In genomic region chr1:168970945-168971799, GRCh38 we compare ENCODE assay signal across 27 cellular contexts.
DNase-seq lines count a peak whose midpoint lies in the region; ATAC-seq, FAIRE-seq and TF ChIP-seq lines count a peak whose summit lies in the region.
"Had no signal": no experiment of that assay in that cellular context is flagged by ENCODE, and none has a peak within 500 bp of the region (broad histone marks: within the 10 kb centered on the region; RNA-seq: fewer than 3 reads in every experiment).

No MANE protein-coding gene starts in this region.

- H3K4me3 Mint-ChIP-seq in WTC11: no peak overlapping the region
- H3K4me3 Mint-ChIP-seq: activated naive CD8-positive, alpha-beta T cell treated with anti-CD3 and anti-CD28 coated beads for 36 hours; type B pancreatic cell had no signal

- POLR2A ChIA-PET in WTC11 (lab: Charles Lee): no interaction called here

- H3K27ac ChIP-seq in kidney (ENCODE audit: low read depth in 2 of 2, low read length in 2 of 2): peak overlapping the region; percentile 13 to 38
- H3K27ac ChIP-seq: ascending aorta; BLaER1 treated with 17β-estradiol and CSF1 and Interleukin-3, amounts not matched to agents 10 nM and 100 nM; gastroesophageal sphincter; neutrophil had no signal

- peaks cover 6 to 17% of the 10 kb centered on the region in 2 donors for H3K4me1 ChIP-seq in kidney (ENCODE audit: control insufficient read depth in 1 of 2, insufficient read depth in 1 of 2, low read depth in 1 of 2, low read length in 2 of 2)
- H3K4me1 ChIP-seq: ascending aorta; BLaER1 treated with 17β-estradiol and CSF1 and Interleukin-3, amounts not matched to agents 10 nM and 100 nM had no signal

- intact Hi-C loops in kidney (cut with DNase I): no loop called here

- ATAC-seq in WTC11 (peak; percentile 48), left lobe of liver (no peak), GM18873 (IDR thresholded peaks at IDR 0.05; ENCODE audit: low FRiP score, unreplicated experiment) (no peak)
- ATAC-seq: gastroesophageal sphincter had no signal

- no peaks in the 10 kb centered on the region for H3K9me3 Mint-ChIP-seq in WTC11
- H3K9me3 Mint-ChIP-seq: activated naive CD8-positive, alpha-beta T cell treated with anti-CD3 and anti-CD28 coated beads for 36 hours; type B pancreatic cell had no signal

- CTCF ChIA-PET in WTC11 (lab: Charles Lee): interaction anchor here (1.0 kb wide), 1 partner anchor 377 kb away, joined by 4 read pairs; no protein-coding TSS in a partner anchor

- H3K9me3 ChIP-seq in kidney (ENCODE audit: control insufficient read depth in 1 of 2, low read length in 2 of 2): no peaks in the 10 kb centered on the region
- H3K9me3 ChIP-seq: ascending aorta; BLaER1 treated with 17β-estradiol and CSF1 and Interleukin-3, amounts not matched to agents 10 nM and 100 nM; Caco-2; gastroesophageal sphincter; neutrophil had no signal

- H3K36me3 Mint-ChIP-seq in WTC11: no peaks in the 10 kb centered on the region
- H3K36me3 Mint-ChIP-seq: activated naive CD8-positive, alpha-beta T cell treated with anti-CD3 and anti-CD28 coated beads for 36 hours; type B pancreatic cell had no signal

- H3K27ac Mint-ChIP-seq in WTC11: peak overlapping the region; percentile 81
- H3K27ac Mint-ChIP-seq: activated naive CD8-positive, alpha-beta T cell treated with anti-CD3 and anti-CD28 coated beads for 36 hours; type B pancreatic cell had no signal

- H3K9ac ChIP-seq in kidney (ENCODE audit: low read length in 2 of 2): no peak overlapping the region
- H3K9ac ChIP-seq: BLaER1 treated with 17β-estradiol and CSF1 and Interleukin-3, amounts not matched to agents 10 nM and 100 nM had no signal

- no peak overlapping the region for H3K4me3 ChIP-seq in kidney (ENCODE audit: low read length in 2 of 2)
- H3K4me3 ChIP-seq: ascending aorta; BLaER1 treated with 17β-estradiol and CSF1 and Interleukin-3, amounts not matched to agents 10 nM and 100 nM; gastroesophageal sphincter had no signal

- no peak for FAIRE-seq in kidney (lab: Jason Lieb, UNC)
- FAIRE-seq: small intestine had no signal

- DNase-seq in Ammon's horn (ENCODE audit: low spot score) (peak; percentile 66), WTC11 (ENCODE audit: low spot score) (no peak), kidney (no peak), occipital lobe (lab: John Stamatoyannopoulos, UW) (peak; percentile 54), left lobe of liver (ENCODE audit: low spot score) (no peak), NCI-H1694 (lab: John Stamatoyannopoulos, UW) (no peak)
- DNase-seq in stimulated activated naive CD4-positive, alpha-beta T cell (lab: John Stamatoyannopoulos, UW): no peak
- DNase-seq: activated CD4-positive, alpha-beta T cell treated with anti-CD3 and anti-CD28 coated beads for 4 hours; activated effector memory CD4-positive, alpha-beta T cell treated with Interleukin-2 at 50 U/mL for 16 hours; activated naive CD8-positive, alpha-beta T cell treated with anti-CD3 and anti-CD28 coated beads for 36 hours; activated T-cell treated with anti-CD3 and anti-CD28 coated beads for 4 hours; Caco-2; DMS79 treated with DMSO at 0.1 percent for 48 hours; GF-D8; NCI-H1092 treated with DMSO at 0.1 percent for 48 hours; NCI-H446; Right ventricle myocardium superior; small intestine; stimulated activated CD4-positive, alpha-beta T cell treated with anti-CD3 and anti-CD28 coated beads, Interleukin-1b, Interleukin-23, amount 100 ng/mL, for 48 hours; stimulated activated CD8-positive, alpha-beta memory T cell treated with anti-CD3 and anti-CD28 coated beads, Interleukin-4, amount 100 ng/mL, for 48 hours; T-helper 2 cell had no signal

- H3K36me3 ChIP-seq in kidney (ENCODE audit: control insufficient read depth in 1 of 2, insufficient read depth in 2 of 2, low read length in 2 of 2): no peaks in the 10 kb centered on the region
- H3K36me3 ChIP-seq: ascending aorta; BLaER1 treated with 17β-estradiol and CSF1 and Interleukin-3, amounts not matched to agents 10 nM and 100 nM; gastroesophageal sphincter; neutrophil had no signal

- peaks cover 11% of the 10 kb centered on the region for H3K4me1 Mint-ChIP-seq in WTC11
- H3K4me1 Mint-ChIP-seq: activated naive CD8-positive, alpha-beta T cell treated with anti-CD3 and anti-CD28 coated beads for 36 hours had no signal

- no peak for TF ChIP-seq CTCF in WTC11 (IDR thresholded peaks at IDR 0.05)
- TF ChIP-seq CTCF in kidney (IDR thresholded peaks at IDR 0.05; ENCODE audit: borderline replicate concordance, extremely low read depth, insufficient read depth): no peak

- no peaks in the 10 kb centered on the region for H3K27me3 Mint-ChIP-seq in WTC11 (ENCODE audit: low read depth)
- H3K27me3 Mint-ChIP-seq: activated naive CD8-positive, alpha-beta T cell treated with anti-CD3 and anti-CD28 coated beads for 36 hours; type B pancreatic cell had no signal

TF ChIP-seq in WTC11, 78 proteins besides CTCF, POLR2A, EP300 and RAD21 (continues in another document):
- TF ChIP-seq SMAD3 (CRISPR knock-in tag; IDR thresholded peaks at IDR 0.05; ENCODE audit: borderline replicate concordance): no peak
- TF ChIP-seq FOXJ3 (CRISPR knock-in tag; IDR thresholded peaks at IDR 0.05; ENCODE audit: borderline replicate concordance): no peak
- TF ChIP-seq SMAD4 (CRISPR knock-in tag; IDR thresholded peaks at IDR 0.05): no peak
- no peak for TF ChIP-seq GRHL2 (CRISPR knock-in tag; IDR thresholded peaks at IDR 0.05; ENCODE audit: insufficient replicate concordance, severe bottlenecking)
- no peak for TF ChIP-seq NFATC4 (CRISPR knock-in tag; IDR thresholded peaks at IDR 0.05)
- no peak for TF ChIP-seq ZNF121 (CRISPR knock-in tag; IDR thresholded peaks at IDR 0.05)
- no peak for TF ChIP-seq MLX (CRISPR knock-in tag; IDR thresholded peaks at IDR 0.05)
- no peak for TF ChIP-seq HMGA2 (CRISPR knock-in tag; IDR thresholded peaks at IDR 0.05)
- no peak for TF ChIP-seq MXD4 (CRISPR knock-in tag; IDR thresholded peaks at IDR 0.05; ENCODE audit: borderline replicate concordance)
- TF ChIP-seq AR (CRISPR knock-in tag; IDR thresholded peaks at IDR 0.05): no peak
- TF ChIP-seq ZNF219 (CRISPR knock-in tag; IDR thresholded peaks at IDR 0.05; ENCODE audit: borderline replicate concordance): no peak
- no peak for TF ChIP-seq ERG (CRISPR knock-in tag; IDR thresholded peaks at IDR 0.05)
- TF ChIP-seq ATF6 (CRISPR knock-in tag; IDR thresholded peaks at IDR 0.05): no peak
- no peak for TF ChIP-seq RELA (CRISPR knock-in tag; IDR thresholded peaks at IDR 0.05; ENCODE audit: borderline replicate concordance)
- no peak for TF ChIP-seq MYBL2 (CRISPR knock-in tag; IDR thresholded peaks at IDR 0.05)
- no peak for TF ChIP-seq NFYB (CRISPR knock-in tag; conservative IDR thresholded peaks at IDR 0.05; ENCODE audit: low read depth)
- no peak for TF ChIP-seq ZNF671 (CRISPR knock-in tag; IDR thresholded peaks at IDR 0.05)

Comparison
In these comparisons a context has a peak if more than half of its experiments do, and no peak if none do; other contexts are left out.
1. DNase-seq: peak in Ammon's horn (single experiment) and occipital lobe (single experiment); none in WTC11 (single experiment), kidney (single experiment), left lobe of liver (single experiment), stimulated activated naive CD4-positive, alpha-beta T cell (0 of 6) and NCI-H1694 (single experiment).